ENCODE assay signal across 8 cellular contexts in the genomic region with DNA sequence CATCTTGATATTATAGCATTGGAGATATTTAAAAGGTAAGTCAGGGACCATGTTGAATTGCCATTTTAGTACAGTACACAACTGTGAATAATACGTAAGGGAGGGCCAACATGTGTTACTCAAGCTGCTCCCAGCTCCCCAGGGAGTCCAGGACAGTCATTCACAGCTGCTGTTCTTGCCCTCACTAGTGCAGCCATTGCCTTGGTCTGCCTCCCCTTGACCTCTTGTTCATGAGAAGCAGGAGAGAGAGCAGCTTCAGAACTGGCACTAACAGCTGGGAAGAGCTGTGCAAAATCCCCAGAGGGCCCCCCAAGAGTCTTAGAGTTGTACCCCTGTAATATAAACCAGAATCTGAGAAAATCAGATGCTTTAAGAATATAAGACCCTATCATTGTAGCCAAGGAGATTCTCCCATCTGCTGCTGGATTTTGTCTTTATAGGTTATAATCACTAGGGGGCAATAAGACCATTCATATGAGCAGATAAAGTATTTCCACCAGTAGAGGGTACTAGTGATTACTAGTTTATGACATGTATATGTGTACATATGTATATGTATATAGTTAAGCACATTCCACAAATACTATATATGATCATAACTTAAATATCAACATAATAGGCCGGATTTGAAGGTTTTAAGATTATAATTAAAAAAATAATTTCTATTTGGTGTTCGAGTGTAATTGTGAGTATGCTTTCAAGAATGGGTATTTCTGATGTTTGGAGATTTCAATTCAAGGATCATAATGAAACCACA. TPM values are rescaled to one million over a fixed set of nuclear protein-coding genes. Genes with fewer than 3 reads are reported as not detected.
DNase-seq lines count a peak whose midpoint lies in the region; ATAC-seq and TF ChIP-seq lines count a peak whose summit lies in the region.

No MANE protein-coding gene starts in this region.

- intact Hi-C loops in activated CD4-positive, alpha-beta T cell treated with anti-CD3 and anti-CD28 coated beads for 36 hours (cut with DNase I, micrococcal nuclease): loop anchor here (1.0 to 2.0 kb wide), 3 partner anchors 419 to 741 kb away; no protein-coding TSS in a partner anchor

- peaks cover 11% of the 10 kb centered on the region for H3K36me3 Mint-ChIP-seq in activated CD4-positive, alpha-beta T cell treated with anti-CD3 and anti-CD28 coated beads for 36 hours (ENCODE audit: low read depth)

- H3K9me3 Mint-ChIP-seq in activated CD4-positive, alpha-beta T cell treated with anti-CD3 and anti-CD28 coated beads for 36 hours (ENCODE audit: low read depth): no peaks in the 10 kb centered on the region

- H3K27me3 Mint-ChIP-seq in activated CD4-positive, alpha-beta T cell treated with anti-CD3 and anti-CD28 coated beads for 36 hours: no peaks in the 10 kb centered on the region

- no peak for DNase-seq in activated CD4-positive, alpha-beta T cell treated with anti-CD3 and anti-CD28 coated beads for 36 hours
- no peak for DNase-seq in activated CD4-positive, alpha-beta T cell treated with anti-CD3 and anti-CD28 coated beads, Interleukin-2, amount 50 U/mL, for 1 hour
- DNase-seq in NCI-H446 (lab: John Stamatoyannopoulos, UW) (peak; percentile 20 to 59), astrocyte of the cerebellum (ENCODE audit: low read depth) (peak; percentile 13), iPS-NIHi11 (ENCODE audit: low spot score) (peak; percentile 64)
- DNase-seq in stimulated activated naive CD8-positive, alpha-beta T cell treated with anti-CD3 and anti-CD28 coated beads, Interleukin-15, Interleukin-2, amounts not matched to agents 100 U/mL and 50 U/mL, for 24 hours: no peak
- DNase-seq in activated CD4-positive, alpha-beta T cell treated with anti-CD3 and anti-CD28 coated beads for 48 hours: no peak

- POLR2A ChIA-PET in activated CD4-positive, alpha-beta T cell treated with anti-CD3 and anti-CD28 coated beads for 36 hours (lab: Charles Lee): interaction anchor here (0.6 kb wide), 1 partner anchor 121 kb away, joined by 3 read pairs; no protein-coding TSS in a partner anchor

- H3K4me3 Mint-ChIP-seq in activated CD4-positive, alpha-beta T cell treated with anti-CD3 and anti-CD28 coated beads for 36 hours: no peak overlapping the region

- H3K27ac Mint-ChIP-seq in activated CD4-positive, alpha-beta T cell treated with anti-CD3 and anti-CD28 coated beads for 36 hours: no peak overlapping the region

- ATAC-seq in activated CD4-positive, alpha-beta T cell treated with anti-CD3 and anti-CD28 coated beads for 36 hours: peak; percentile 97
- peak; percentile 78 for ATAC-seq in HG03066 (IDR thresholded peaks at IDR 0.05; ENCODE audit: low read depth, unreplicated experiment)
- ATAC-seq in stimulated activated naive CD8-positive, alpha-beta T cell treated with anti-CD3 and anti-CD28 coated beads, Interleukin-15, Interleukin-2, amounts not matched to agents 100 U/mL and 50 U/mL, for 24 hours: peak; percentile 77

- CTCF ChIA-PET in activated CD4-positive, alpha-beta T cell treated with anti-CD3 and anti-CD28 coated beads for 36 hours (lab: Charles Lee): interaction anchor here (0.7 to 2.5 kb wide), 4 partner anchors 9 to 419 kb away, joined by 3 to 12 read pairs (median 4); no protein-coding TSS in a partner anchor

- H3K4me3 ChIP-seq in astrocyte of the cerebellum (ENCODE audit: low read depth, low read length): no peak overlapping the region

- H3K4me1 Mint-ChIP-seq in activated CD4-positive, alpha-beta T cell treated with anti-CD3 and anti-CD28 coated beads for 36 hours: no peaks in the 10 kb centered on the region

- TF ChIP-seq CTCF in astrocyte of the cerebellum (IDR thresholded peaks at IDR 0.05; ENCODE audit: low read depth, low read length, missing control alignments): peak; percentile 67

- in situ Hi-C loops in astrocyte of the cerebellum (cut with HindIII; ENCODE audit: low sequenced_read_pairs): no loop called here

RNA-seq across cellular contexts. Expression of a gene that starts 16.6 kb away (rescaled TPM):
- 10 to 100 TPM; 14.0 to 14.2 TPM for total RNA-seq in activated CD4-positive, alpha-beta T cell treated with anti-CD3 and anti-CD28 coated beads for 36 hours

RNA-seq across cellular contexts. Expression of a gene that starts 17.0 kb away (rescaled TPM):
- total RNA-seq in activated CD4-positive, alpha-beta T cell treated with anti-CD3 and anti-CD28 coated beads for 36 hours: 100 to 1,000 TPM in 1 of 2 experiments, 10 to 100 TPM in 1; 99.3 to 120 TPM

RNA-seq across cellular contexts. Expression of a gene that starts 52.0 kb away (rescaled TPM):
- total RNA-seq in activated CD4-positive, alpha-beta T cell treated with anti-CD3 and anti-CD28 coated beads for 36 hours: not detected

Comparison
In these comparisons a context has a peak if more than half of its experiments do, and no peak if none do; other contexts are left out.
1. DNase-seq: peak in NCI-H446 (2 of 2), astrocyte of the cerebellum (single experiment) and iPS-NIHi11 (single experiment); none in activated CD4-positive, alpha-beta T cell treated with anti-CD3 and anti-CD28 coated beads for 36 hours (single experiment), activated CD4-positive, alpha-beta T cell treated with anti-CD3 and anti-CD28 coated beads, Interleukin-2, amount 50 U/mL, for 1 hour (single experiment), stimulated activated naive CD8-positive, alpha-beta T cell treated with anti-CD3 and anti-CD28 coated beads, Interleukin-15, Interleukin-2, amounts not matched to agents 100 U/mL and 50 U/mL, for 24 hours (single experiment) and activated CD4-positive, alpha-beta T cell treated with anti-CD3 and anti-CD28 coated beads for 48 hours (single experiment).
2. Peak in every context shown above with its lines, with median percentiles within 50 percentile points of each other: ATAC-seq.